ENCODE assay signal across 8 cellular contexts in genomic region chr14:54509546-54510501, GRCh38. TPM values are rescaled to one million over a fixed set of nuclear protein-coding genes. Genes with fewer than 3 reads are reported as not detected.
DNase-seq lines count a peak whose midpoint lies in the region; ATAC-seq and TF ChIP-seq lines count a peak whose summit lies in the region.

Gene CGRRF1, plus strand, starts transcription at chr14:54509906. Its CDS starts 54 bp downstream, at chr14:54509960.

- peak within 1 kb of the TSS; percentile 90 for H3K4me3 ChIP-seq in NB4 (ENCODE audit: low read depth, low read length)
- peak within 1 kb of the TSS; percentile 89 for H3K4me3 ChIP-seq in SK-N-MC
- peak within 1 kb of the TSS; percentile 95 to 96 for H3K4me3 ChIP-seq in gastroesophageal sphincter
- peak within 1 kb of the TSS; percentile 80 for H3K4me3 ChIP-seq in suprapubic skin

- peak within 1 kb of the TSS; percentile 97 for H3K4me3 Mint-ChIP-seq in activated naive CD4-positive, alpha-beta T cell treated with anti-CD3 and anti-CD28 coated beads, Interleukin-2, amount 10 ng/mL, durations not matched to agents 7 days and 5 days

- H3K27ac ChIP-seq in SK-N-MC (no peak within 1 kb of the TSS), gastroesophageal sphincter (peak within 1 kb of the TSS; percentile 72 to 88 (median 86)), suprapubic skin (peak within 1 kb of the TSS; percentile 53)

- POLR2A ChIA-PET in GM10248 (lab: Yijun Ruan, JAX), result interaction anchor here (0.5 to 1.2 kb wide), 4 partner anchors 14 to 51 kb away, joined by 3 to 5 read pairs (median 3); no protein-coding TSS in a partner anchor

- no peaks in the 10 kb centered on the region for H3K9me3 Mint-ChIP-seq in activated naive CD4-positive, alpha-beta T cell treated with anti-CD3 and anti-CD28 coated beads, Interleukin-2, amount 10 ng/mL, durations not matched to agents 7 days and 5 days

- H3K4me1 Mint-ChIP-seq in activated naive CD4-positive, alpha-beta T cell treated with anti-CD3 and anti-CD28 coated beads, Interleukin-2, amount 10 ng/mL, durations not matched to agents 7 days and 5 days, result peaks cover 34% of the 10 kb centered on the region

- no peaks in the 10 kb centered on the region for H3K27me3 ChIP-seq in gastroesophageal sphincter
- H3K27me3 ChIP-seq in suprapubic skin, result no peaks in the 10 kb centered on the region

- peak within 1 kb of the TSS; percentile 89 for H3K27ac Mint-ChIP-seq in activated naive CD4-positive, alpha-beta T cell treated with anti-CD3 and anti-CD28 coated beads, Interleukin-2, amount 10 ng/mL, durations not matched to agents 7 days and 5 days

- CTCF ChIA-PET in GM10248 (lab: Yijun Ruan, JAX), result interaction anchor here (0.9 to 7.3 kb wide), 27 partner anchors 9 to 391 kb away, joined by 3 to 50 read pairs (median 4); partner anchors contain the start of genes CNIH1, GMFB and SAMD4A
- CTCF ChIA-PET in activated naive CD4-positive, alpha-beta T cell treated with anti-CD3 and anti-CD28 coated beads, Interleukin-2, amount 10 ng/mL, durations not matched to agents 7 days and 5 days (lab: Charles Lee), result interaction anchor here (1.6 to 2.1 kb wide), 2 partner anchors 20 to 264 kb away, joined by 5 to 6 read pairs; no protein-coding TSS in a partner anchor

- H3K36me3 ChIP-seq in SK-N-MC (ENCODE audit: insufficient read depth, low read length) (no peaks in the 10 kb centered on the region), gastroesophageal sphincter (peaks cover 0 to 3% of the 10 kb centered on the region in 2 donors), suprapubic skin (no peaks in the 10 kb centered on the region)

- H3K9me3 ChIP-seq in SK-N-MC (ENCODE audit: low read depth, low read length), result no peaks in the 10 kb centered on the region
- no peaks in the 10 kb centered on the region for H3K9me3 ChIP-seq in gastroesophageal sphincter
- no peaks in the 10 kb centered on the region for H3K9me3 ChIP-seq in suprapubic skin

- H3K27me3 Mint-ChIP-seq in activated naive CD4-positive, alpha-beta T cell treated with anti-CD3 and anti-CD28 coated beads, Interleukin-2, amount 10 ng/mL, durations not matched to agents 7 days and 5 days, result peaks cover 13% of the 10 kb centered on the region

- peaks cover 5% of the 10 kb centered on the region for H3K36me3 Mint-ChIP-seq in activated naive CD4-positive, alpha-beta T cell treated with anti-CD3 and anti-CD28 coated beads, Interleukin-2, amount 10 ng/mL, durations not matched to agents 7 days and 5 days

- H3K4me1 ChIP-seq in gastroesophageal sphincter (peaks cover 11 to 44% (median 21%) of the 10 kb centered on the region in 3 donors), suprapubic skin (peaks cover 24% of the 10 kb centered on the region)

- TF ChIP-seq POLR2A in NB4 (IDR thresholded peaks at IDR 0.05; ENCODE audit: extremely low read depth, insufficient read length) (peak; percentile 34), gastroesophageal sphincter (IDR thresholded peaks at IDR 0.05) (peak; percentile 68 to 75), suprapubic skin (IDR thresholded peaks at IDR 0.05) (peak in 1 of 2 donors; percentile 68)

- peak; percentile 99 for DNase-seq in GM10248 (ENCODE audit: extremely low spot score)
- DNase-seq in NB4 (ENCODE audit: low read depth), result peak; percentile 97
- no peak for DNase-seq in SK-N-MC (ENCODE audit: low read depth, low spot score)
- peak; percentile 97 for DNase-seq in activated naive CD4-positive, alpha-beta T cell treated with anti-CD3 and anti-CD28 coated beads, Interleukin-2, amount 10 ng/mL, durations not matched to agents 7 days and 5 days
- DNase-seq in nucleus accumbens (lab: John Stamatoyannopoulos, UW), result peak; percentile 76 to 98 (median 96)
- peak; percentile 98 to 99 for DNase-seq in suprapubic skin (ENCODE audit: low spot score in 2 of 2)

- ATAC-seq in HG02571 (IDR thresholded peaks at IDR 0.05; ENCODE audit: unreplicated experiment) (peak; percentile 96), gastroesophageal sphincter (peak; percentile 100)

- 0% methylated on average over 1 to 2 of the region's 66 CpGs for WGBS in gastroesophageal sphincter (ENCODE audit: low coverage in 1 of 2), 2 donors
- under 1% methylated on average over 46 of the region's 66 CpGs for WGBS in suprapubic skin

- peak within 1 kb of the TSS; percentile 60 for H3K9ac ChIP-seq in SK-N-MC (ENCODE audit: insufficient read length)

- TF ChIP-seq EP300 in gastroesophageal sphincter (IDR thresholded peaks at IDR 0.05) (no peak), suprapubic skin (IDR thresholded peaks at IDR 0.05) (no peak)

- peak; percentile 49 for TF ChIP-seq CTCF in GM10248 (IDR thresholded peaks at IDR 0.05; ENCODE audit: control extremely low read depth, extremely low read depth, low read depth, missing control alignments)
- no peak for TF ChIP-seq CTCF in NB4 (IDR thresholded peaks at IDR 0.05; ENCODE audit: low read depth, low read length)
- TF ChIP-seq CTCF in gastroesophageal sphincter (IDR thresholded peaks at IDR 0.05), result peak; percentile 29 to 95 (median 80)
- peak; percentile 28 to 76 for TF ChIP-seq CTCF in suprapubic skin (IDR thresholded peaks at IDR 0.05)

RNA-seq across cellular contexts. Expression of gene CGRRF1, which starts in this region (rescaled TPM):
- total RNA-seq in gastroesophageal sphincter (10 to 100 TPM; 12.3 to 32.8 (median 22.2) TPM), suprapubic skin (10 to 100 TPM in 2 of 4 donors, 1 to 10 TPM in 2; 5.6 to 12.1 (median 9.2) TPM)
